Comparison of ENCODE assay signal across 31 cellular contexts in the genomic region with DNA sequence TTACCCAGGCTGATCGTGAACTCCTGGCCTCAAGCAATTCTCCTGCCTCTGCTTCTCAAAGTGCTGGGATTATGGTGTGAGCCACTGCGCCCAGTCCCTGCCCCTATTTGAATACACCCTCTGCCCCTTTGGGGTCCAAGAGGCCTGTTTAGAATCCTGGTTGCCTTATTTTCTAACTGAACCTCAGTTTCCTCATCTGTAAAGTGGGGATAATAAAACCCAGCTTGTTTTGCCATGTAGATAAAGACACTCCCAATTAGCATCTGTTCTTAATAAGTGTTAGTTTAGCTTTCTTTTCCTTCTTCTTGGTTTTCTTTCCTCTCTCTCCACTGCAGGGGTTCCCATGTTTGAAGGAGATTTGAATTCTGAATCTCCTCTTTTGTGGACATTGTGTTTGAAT. TPM values are rescaled to one million over a fixed set of nuclear protein-coding genes. Genes with fewer than 3 reads are reported as not detected.
DNase-seq lines count a peak whose midpoint lies in the region; ATAC-seq and TF ChIP-seq lines count a peak whose summit lies in the region.
"Had no signal": no experiment of that assay in that cellular context is flagged by ENCODE, and none has a peak within 500 bp of the region (broad histone marks: within the 10 kb centered on the region; RNA-seq: fewer than 3 reads in every experiment).

No MANE protein-coding gene starts in this region.

- no peaks in the 10 kb centered on the region for H4K20me1 ChIP-seq in OCI-LY7 (ENCODE audit: insufficient read depth, low read length)

- no peak overlapping the region for H3K4me3 ChIP-seq in OCI-LY7 (ENCODE audit: low read depth, low read length, poor library complexity, severe bottlenecking)
- H3K4me3 ChIP-seq: A549, GM12878, GM23248, SJSA1 had no signal

- H2AFZ ChIP-seq in OCI-LY7 (ENCODE audit: low read length) = no peak overlapping the region
- H2AFZ ChIP-seq: GM23248 had no signal

- peak overlapping the region; percentile 95 for H3K27ac ChIP-seq in OCI-LY7 (ENCODE audit: low read depth, low read length, poor library complexity, severe bottlenecking)
- H3K27ac ChIP-seq: GM23248, SJSA1 had no signal

- H3K27ac Mint-ChIP-seq in natural killer cell treated with Interleukin-12 subunit alpha and Interleukin-12 subunit beta and Interleukin-15 and Interleukin-18, amount 100 ng/mL, for 72 hours = peak overlapping the region; percentile 49 to 63
- H3K27ac Mint-ChIP-seq in natural killer cell = no peak overlapping the region
- peak overlapping the region; percentile 42 for H3K27ac Mint-ChIP-seq in central memory CD8-positive, alpha-beta T cell (ENCODE audit: low read depth)
- peak overlapping the region; percentile 54 for H3K27ac Mint-ChIP-seq in stimulated activated effector memory CD8-positive, alpha-beta T cell treated with anti-CD3 and anti-CD28 coated beads, Interleukin-12 subunit alpha, Interleukin-12 subunit beta, amount 100 ng/mL, for 72 hours
- H3K27ac Mint-ChIP-seq: CD8-positive, alpha-beta T cell had no signal

- intact Hi-C loops in natural killer cell (cut with micrococcal nuclease) (no loop called here), OCI-LY7 (cut with micrococcal nuclease; ENCODE audit: unreplicated experiment) (no loop called here)

- no TSS peak for BruUV-seq in OCI-LY7 (replicated peaks; lab: Mats Ljungman, UMichigan)

- no peaks in the 10 kb centered on the region for H3K36me3 Mint-ChIP-seq in natural killer cell treated with Interleukin-12 subunit alpha and Interleukin-12 subunit beta and Interleukin-15 and Interleukin-18, amount 100 ng/mL, for 72 hours
- no peaks in the 10 kb centered on the region for H3K36me3 Mint-ChIP-seq in natural killer cell
- H3K36me3 Mint-ChIP-seq in central memory CD8-positive, alpha-beta T cell (ENCODE audit: insufficient read depth) = peaks cover 24% of the 10 kb centered on the region
- H3K36me3 Mint-ChIP-seq in stimulated activated effector memory CD8-positive, alpha-beta T cell treated with anti-CD3 and anti-CD28 coated beads, Interleukin-12 subunit alpha, Interleukin-12 subunit beta, amount 100 ng/mL, for 72 hours = peaks cover 48% of the 10 kb centered on the region

- H3K4me1 ChIP-seq in OCI-LY7 (ENCODE audit: insufficient read depth, low read length, poor library complexity, severe bottlenecking) = peaks cover 96% of the 10 kb centered on the region
- H3K4me1 ChIP-seq: Caco-2 had no signal

- no peaks in the 10 kb centered on the region for H3K9me2 ChIP-seq in OCI-LY7 (ENCODE audit: insufficient read depth, low read length)

- H3K4me1 Mint-ChIP-seq in natural killer cell treated with Interleukin-12 subunit alpha and Interleukin-12 subunit beta and Interleukin-15 and Interleukin-18, amount 100 ng/mL, for 72 hours (ENCODE audit: low read depth in 2 of 2) = peaks cover 46 to 48% of the 10 kb centered on the region in 2 donors
- H3K4me1 Mint-ChIP-seq in natural killer cell = peaks cover 37 to 49% of the 10 kb centered on the region in 2 donors
- H3K4me1 Mint-ChIP-seq in central memory CD8-positive, alpha-beta T cell = peaks cover 49% of the 10 kb centered on the region
- peaks cover 73% of the 10 kb centered on the region for H3K4me1 Mint-ChIP-seq in stimulated activated effector memory CD8-positive, alpha-beta T cell treated with anti-CD3 and anti-CD28 coated beads, Interleukin-12 subunit alpha, Interleukin-12 subunit beta, amount 100 ng/mL, for 72 hours

- TF ChIP-seq CTCF in natural killer cell (IDR thresholded peaks at IDR 0.05) (no peak), OCI-LY7 (conservative IDR thresholded peaks at IDR 0.05; ENCODE audit: low read length) (no peak)

- no peaks in the 10 kb centered on the region for H3K9me3 ChIP-seq in OCI-LY7 (ENCODE audit: low read length)
- H3K9me3 ChIP-seq: A549, Caco-2, SJSA1 had no signal

- ATAC-seq in natural killer cell treated with Interleukin-12 subunit alpha and Interleukin-12 subunit beta and Interleukin-15 and Interleukin-18, amount 100 ng/mL, for 72 hours = no peak
- ATAC-seq in natural killer cell (no peak), HG03520 (IDR thresholded peaks at IDR 0.05; ENCODE audit: unreplicated experiment) (no peak)
- no peak for ATAC-seq in central memory CD8-positive, alpha-beta T cell (replicated peaks; ENCODE audit: extremely low read depth, poor library complexity, severe bottlenecking)
- ATAC-seq in stimulated activated effector memory CD8-positive, alpha-beta T cell treated with anti-CD3 and anti-CD28 coated beads, Interleukin-12 subunit alpha, Interleukin-12 subunit beta, amount 100 ng/mL, for 72 hours = no peak
- ATAC-seq: A549; CD8-positive, alpha-beta T cell; GM12878 had no signal

- H3K36me3 ChIP-seq in OCI-LY7 (ENCODE audit: insufficient read depth, low read length) = no peaks in the 10 kb centered on the region
- H3K36me3 ChIP-seq: SJSA1 had no signal

- DNase-seq in natural killer cell treated with Interleukin-12 subunit alpha and Interleukin-12 subunit beta and Interleukin-15 and Interleukin-18, amount 100 ng/mL, for 72 hours (ENCODE audit: low spot score) = no peak
- no peak for DNase-seq in natural killer cell
- no peak for DNase-seq in OCI-LY7 (ENCODE audit: low spot score)
- DNase-seq in central memory CD8-positive, alpha-beta T cell (ENCODE audit: low spot score in 2 of 2) = no peak
- no peak for DNase-seq in stimulated activated effector memory CD8-positive, alpha-beta T cell treated with anti-CD3 and anti-CD28 coated beads, Interleukin-12 subunit alpha, Interleukin-12 subunit beta, amount 100 ng/mL, for 72 hours (ENCODE audit: low spot score in 2 of 2)
- no peak for DNase-seq in amygdala (lab: John Stamatoyannopoulos, UW)
- DNase-seq in NOMO-1 (lab: John Stamatoyannopoulos, UW; ENCODE audit: unreplicated experiment in 2 of 2) = no peak
- DNase-seq: AML-193; C1 segment of cervical spinal cord; Caco-2; CD8-positive, alpha-beta T cell; DMS79; EL; GDM1; GM23248; HCEC 1CT; Kasumi-1; NCI-H1092 treated with DMSO at 0.1 percent for 48 hours; NCI-H1436; NCI-H187; NCI-H2081 treated with DMSO at 0.1 percent for 48 hours; NCI-H2171 treated with DMSO at 0.1 percent for 48 hours; NCI-H524 treated with DMSO at 0.1 percent for 48 hours; NCI-H774; Right ventricle myocardium superior; RPMI8226 had no signal

- no peaks in the 10 kb centered on the region for H3K9me3 Mint-ChIP-seq in natural killer cell treated with Interleukin-12 subunit alpha and Interleukin-12 subunit beta and Interleukin-15 and Interleukin-18, amount 100 ng/mL, for 72 hours
- H3K9me3 Mint-ChIP-seq in natural killer cell = no peaks in the 10 kb centered on the region
- H3K9me3 Mint-ChIP-seq in central memory CD8-positive, alpha-beta T cell = no peaks in the 10 kb centered on the region
- no peaks in the 10 kb centered on the region for H3K9me3 Mint-ChIP-seq in stimulated activated effector memory CD8-positive, alpha-beta T cell treated with anti-CD3 and anti-CD28 coated beads, Interleukin-12 subunit alpha, Interleukin-12 subunit beta, amount 100 ng/mL, for 72 hours
- H3K9me3 Mint-ChIP-seq: CD8-positive, alpha-beta T cell had no signal

- POLR2A ChIA-PET in OCI-LY7 (lab: Charles Lee) = interaction anchor here (2.3 to 5.1 kb wide), 2 partner anchors 10 to 181 kb away, joined by 10 to 61 read pairs; no protein-coding TSS in a partner anchor

- CTCF ChIA-PET in OCI-LY7 (lab: Charles Lee; ENCODE audit: unreplicated experiment) = interaction anchor here (1.0 kb wide), 1 partner anchor 12 kb away, joined by 3 read pairs; no protein-coding TSS in a partner anchor

- no peaks in the 10 kb centered on the region; the same call in 1 of the 2 replicates for H3K79me2 ChIP-seq in OCI-LY7 (ENCODE audit: insufficient read depth, low read depth, low read length)

- H3K4me3 Mint-ChIP-seq in natural killer cell treated with Interleukin-12 subunit alpha and Interleukin-12 subunit beta and Interleukin-15 and Interleukin-18, amount 100 ng/mL, for 72 hours = no peak overlapping the region
- H3K4me3 Mint-ChIP-seq in natural killer cell = no peak overlapping the region
- H3K4me3 Mint-ChIP-seq in central memory CD8-positive, alpha-beta T cell = no peak overlapping the region
- no peak overlapping the region for H3K4me3 Mint-ChIP-seq in stimulated activated effector memory CD8-positive, alpha-beta T cell treated with anti-CD3 and anti-CD28 coated beads, Interleukin-12 subunit alpha, Interleukin-12 subunit beta, amount 100 ng/mL, for 72 hours
- H3K4me3 Mint-ChIP-seq: CD8-positive, alpha-beta T cell had no signal

- no peaks in the 10 kb centered on the region for H3K27me3 Mint-ChIP-seq in natural killer cell treated with Interleukin-12 subunit alpha and Interleukin-12 subunit beta and Interleukin-15 and Interleukin-18, amount 100 ng/mL, for 72 hours
- peaks cover 0 to 5% of the 10 kb centered on the region in 2 donors for H3K27me3 Mint-ChIP-seq in natural killer cell (ENCODE audit: low read depth in 2 of 2)
- H3K27me3 Mint-ChIP-seq in central memory CD8-positive, alpha-beta T cell = no peaks in the 10 kb centered on the region

- peak overlapping the region; percentile 88 for H3K4me2 ChIP-seq in OCI-LY7 (ENCODE audit: low read length)
- H3K4me2 ChIP-seq: A549 had no signal

RNA-seq across cellular contexts. Expression of gene MIAT, which starts 4.8 kb away (rescaled TPM):
- 10 to 100 TPM in 1 of 2 donors, 1 to 10 TPM in 1; 6.0 to 12.6 TPM for total RNA-seq in natural killer cell treated with Interleukin-12 subunit alpha and Interleukin-12 subunit beta and Interleukin-15 and Interleukin-18, amount 100 ng/mL, for 72 hours
- total RNA-seq in natural killer cell (100 to 1,000 TPM in 1 of 3 donors, 10 to 100 TPM in 2; 75.3 to 105 (median 76.3) TPM), OCI-LY7 (2022) (4.1 and 5.2 TPM in 2 replicates)
- 8.7 and 11.8 TPM in 2 replicates for total RNA-seq in OCI-LY7 (2014; rRNA removed; shearing (Covaris generic))

RNA-seq across cellular contexts. Expression of gene CRYBA4, which starts 40.4 kb away (rescaled TPM):
- not detected for total RNA-seq in natural killer cell treated with Interleukin-12 subunit alpha and Interleukin-12 subunit beta and Interleukin-15 and Interleukin-18, amount 100 ng/mL, for 72 hours
- total RNA-seq in natural killer cell (under 1 TPM in 1 of 3 donors, not detected in 2; 0.59 TPM), OCI-LY7 (2022) (1.3 TPM in 1 of 2 replicates, not detected in the other)
- 3.2 TPM in 1 of 2 replicates, not detected in the other for total RNA-seq in OCI-LY7 (2014; rRNA removed; shearing (Covaris generic))
- total RNA-seq: CD8-positive, alpha-beta T cell; GM23248; M059J; Right ventricle myocardium superior; SJSA1 had no signal

RNA-seq across cellular contexts. Expression of gene CRYBB1, which starts 44.3 kb away (rescaled TPM):
- not detected for total RNA-seq in natural killer cell treated with Interleukin-12 subunit alpha and Interleukin-12 subunit beta and Interleukin-15 and Interleukin-18, amount 100 ng/mL, for 72 hours
- total RNA-seq in natural killer cell = not detected
- 0.21 and 0.35 TPM in 2 replicates for total RNA-seq in OCI-LY7 (2014; rRNA removed; shearing (Covaris generic))
- 0.61 TPM in 1 of 2 replicates, not detected in the other for total RNA-seq in OCI-LY7 (2022)
- total RNA-seq: Caco-2; CD8-positive, alpha-beta T cell; GM23248; M059J; SJSA1 had no signal

Comparison
In these comparisons a context has a peak if more than half of its experiments do, and no peak if none do; other contexts are left out.
1. H3K27ac Mint-ChIP-seq: peak in natural killer cell treated with Interleukin-12 subunit alpha and Interleukin-12 subunit beta and Interleukin-15 and Interleukin-18, amount 100 ng/mL, for 72 hours (2 of 2), central memory CD8-positive, alpha-beta T cell (single experiment) and stimulated activated effector memory CD8-positive, alpha-beta T cell treated with anti-CD3 and anti-CD28 coated beads, Interleukin-12 subunit alpha, Interleukin-12 subunit beta, amount 100 ng/mL, for 72 hours (single experiment); none in natural killer cell (0 of 2).
2. RNA of gene MIAT, which starts 4.8 kb away (total RNA-seq): 75.3 to 105 TPM in natural killer cell; 6.0 to 12.6 TPM in natural killer cell treated with Interleukin-12 subunit alpha and Interleukin-12 subunit beta and Interleukin-15 and Interleukin-18, amount 100 ng/mL, for 72 hours and 4.1 to 11.8 TPM in OCI-LY7; every median in the first group is over 4 times any median in the second.